2 cellular contexts compared by ENCODE assay signal in genomic region chr6:20866038-20866437, GRCh38.
TF ChIP-seq lines count a peak whose summit lies in the region.

No MANE protein-coding gene starts in this region.

TF ChIP-seq in IMR-90, 13 proteins besides CTCF, POLR2A, EP300 and RAD21 (continued from another document):
- TF ChIP-seq USF2 (IDR thresholded peaks at IDR 0.05; ENCODE audit: low read depth, low read length) (no peak), MXI1 (IDR thresholded peaks at IDR 0.05; ENCODE audit: borderline replicate concordance, low read depth, low read length) (no peak), NFE2L2 (IDR thresholded peaks at IDR 0.05; ENCODE audit: low read depth, low read length) (no peak), MAFK (IDR thresholded peaks at IDR 0.05; ENCODE audit: low read depth, low read length) (no peak), ELK1 (IDR thresholded peaks at IDR 0.05; ENCODE audit: borderline replicate concordance, low read depth, low read length) (no peak), BHLHE40 (IDR thresholded peaks at IDR 0.05; ENCODE audit: low read depth, low read length) (no peak), RFX5 (IDR thresholded peaks at IDR 0.05; ENCODE audit: low read depth, low read length) (no peak)

TF ChIP-seq in liver, 16 proteins besides CTCF, POLR2A, EP300 and RAD21 (continued from another document):
- TF ChIP-seq, protein P1, sequence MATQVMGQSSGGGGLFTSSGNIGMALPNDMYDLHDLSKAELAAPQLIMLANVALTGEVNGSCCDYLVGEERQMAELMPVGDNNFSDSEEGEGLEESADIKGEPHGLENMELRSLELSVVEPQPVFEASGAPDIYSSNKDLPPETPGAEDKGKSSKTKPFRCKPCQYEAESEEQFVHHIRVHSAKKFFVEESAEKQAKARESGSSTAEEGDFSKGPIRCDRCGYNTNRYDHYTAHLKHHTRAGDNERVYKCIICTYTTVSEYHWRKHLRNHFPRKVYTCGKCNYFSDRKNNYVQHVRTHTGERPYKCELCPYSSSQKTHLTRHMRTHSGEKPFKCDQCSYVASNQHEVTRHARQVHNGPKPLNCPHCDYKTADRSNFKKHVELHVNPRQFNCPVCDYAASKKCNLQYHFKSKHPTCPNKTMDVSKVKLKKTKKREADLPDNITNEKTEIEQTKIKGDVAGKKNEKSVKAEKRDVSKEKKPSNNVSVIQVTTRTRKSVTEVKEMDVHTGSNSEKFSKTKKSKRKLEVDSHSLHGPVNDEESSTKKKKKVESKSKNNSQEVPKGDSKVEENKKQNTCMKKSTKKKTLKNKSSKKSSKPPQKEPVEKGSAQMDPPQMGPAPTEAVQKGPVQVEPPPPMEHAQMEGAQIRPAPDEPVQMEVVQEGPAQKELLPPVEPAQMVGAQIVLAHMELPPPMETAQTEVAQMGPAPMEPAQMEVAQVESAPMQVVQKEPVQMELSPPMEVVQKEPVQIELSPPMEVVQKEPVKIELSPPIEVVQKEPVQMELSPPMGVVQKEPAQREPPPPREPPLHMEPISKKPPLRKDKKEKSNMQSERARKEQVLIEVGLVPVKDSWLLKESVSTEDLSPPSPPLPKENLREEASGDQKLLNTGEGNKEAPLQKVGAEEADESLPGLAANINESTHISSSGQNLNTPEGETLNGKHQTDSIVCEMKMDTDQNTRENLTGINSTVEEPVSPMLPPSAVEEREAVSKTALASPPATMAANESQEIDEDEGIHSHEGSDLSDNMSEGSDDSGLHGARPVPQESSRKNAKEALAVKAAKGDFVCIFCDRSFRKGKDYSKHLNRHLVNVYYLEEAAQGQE (IDR thresholded peaks at IDR 0.05) = no peak
- TF ChIP-seq FOXA2 (IDR thresholded peaks at IDR 0.05) (no peak), NR2F2 (IDR thresholded peaks at IDR 0.05) (no peak), ZBTB33 (IDR thresholded peaks at IDR 0.05) (no peak), YY1 (IDR thresholded peaks at IDR 0.05) (no peak)
